21 cellular contexts compared by ENCODE assay signal in genomic region chr10:48458662-48459048, GRCh38.
DNase-seq lines count a peak whose midpoint lies in the region; ATAC-seq, FAIRE-seq and TF ChIP-seq lines count a peak whose summit lies in the region.
"Had no signal": no experiment of that assay in that cellular context is flagged by ENCODE, and none has a peak within 500 bp of the region (broad histone marks: within the 10 kb centered on the region; RNA-seq: fewer than 3 reads in every experiment).

No MANE protein-coding gene starts in this region.

- H2BK15ac ChIP-seq in H1 (ENCODE audit: low read length): no peak overlapping the region

- no peak overlapping the region for H3K4me3 Mint-ChIP-seq in activated T-cell treated with anti-CD3 and anti-CD28 coated beads, Interleukin-2, amount 50 U/mL, for 24 hours
- H3K4me3 Mint-ChIP-seq in activated T-cell treated with anti-CD3 and anti-CD28 coated beads, Interleukin-2, amount 50 U/mL, for 72 hours: no peak overlapping the region

- H2BK120ac ChIP-seq in H1 (replicated peaks; ENCODE audit: low read depth, low read length): no peak overlapping the region

- TF ChIP-seq EP300 in H1 (IDR thresholded peaks at IDR 0.05; ENCODE audit: borderline replicate concordance in 1 of 2, low read depth in 2 of 2, low read length in 2 of 2): no peak

- H3K9ac ChIP-seq in H1 (replicated peaks in 1 of 4; ENCODE audit: extremely low read depth in 1 of 4, low read depth in 3 of 4, low read length in 3 of 4): no peak overlapping the region

- TF ChIP-seq POLR2A in H1 (IDR thresholded peaks at IDR 0.05; ENCODE audit: control extremely low read depth in 1 of 2, low read depth in 2 of 2, low read length in 2 of 2): no peak

- 76% methylated on average over 6 of the region's 6 CpGs; no CpG with 5 or more reads in 1 of the 2 experiments for WGBS in H1 (ENCODE audit: extremely low coverage in 1 of 2, insufficient coverage in 1 of 2, insufficient read length in 1 of 2, insufficient replicate concordance in 2 of 2, low coverage in 1 of 2, low lambda C conversion rate in 2 of 2, missing lambda C conversion rate in 1 of 2), 2 experiments

- H3K4me1 ChIP-seq in H1 (replicated peaks in 1 of 4; ENCODE audit: control insufficient read depth in 3 of 4, insufficient read depth in 4 of 4, low read length in 3 of 4): peaks cover 0 to 5% (median 2%) of the 10 kb centered on the region in 4 experiments; a peak in 4 of 7 replicates

- POLR2A ChIA-PET in H1 (lab: Charles Lee; ENCODE audit: partially characterized antibody): no interaction called here

- ATAC-seq in activated T-cell treated with anti-CD3 and anti-CD28 coated beads, Interleukin-2, amount 50 U/mL, for 72 hours (replicated peaks in 1 of 2): no peak
- ATAC-seq in HG03565 (IDR thresholded peaks at IDR 0.05; ENCODE audit: unreplicated experiment): no peak
- ATAC-seq: Right ventricle myocardium inferior had no signal

- H3K14ac ChIP-seq in H1 (ENCODE audit: insufficient read length): no peak overlapping the region

- FAIRE-seq in H1 (lab: Jason Lieb, UNC) (no peak), RCC 7860 (lab: Jason Lieb, UNC) (no peak)

- no peak for TF ChIP-seq CTCF in H1 (IDR thresholded peaks at IDR 0.05; ENCODE audit: control extremely low read depth in 1 of 3, insufficient read depth in 1 of 3, low read depth in 1 of 3, low read length in 3 of 3)

- H3K79me1 ChIP-seq in H1 (ENCODE audit: low read depth, low read length): no peaks in the 10 kb centered on the region; the same call in 1 of the 2 replicates

- H3K79me2 ChIP-seq in H1 (ENCODE audit: control insufficient read depth in 1 of 2, insufficient read depth in 2 of 2, low read length in 2 of 2): no peaks in the 10 kb centered on the region

- H2AFZ ChIP-seq in H1 (ENCODE audit: low read length): no peak overlapping the region

- no peaks in the 10 kb centered on the region for H3K27me3 ChIP-seq in H7 (ENCODE audit: control insufficient read depth, insufficient read depth, low read length)
- no peaks in the 10 kb centered on the region for H3K27me3 ChIP-seq in H1 (replicated peaks in 1 of 4; ENCODE audit: control insufficient read depth in 3 of 4, extremely low read depth in 1 of 4, insufficient read depth in 3 of 4, low read length in 3 of 4)
- H3K27me3 ChIP-seq: MG63 had no signal

- no peak overlapping the region for H2BK5ac ChIP-seq in H1 (ENCODE audit: low read depth, low read length)

- H3K9me3 Mint-ChIP-seq in activated T-cell treated with anti-CD3 and anti-CD28 coated beads, Interleukin-2, amount 50 U/mL, for 24 hours: no peaks in the 10 kb centered on the region
- H3K9me3 Mint-ChIP-seq in activated T-cell treated with anti-CD3 and anti-CD28 coated beads, Interleukin-2, amount 50 U/mL, for 72 hours: no peaks in the 10 kb centered on the region

- H3K36me3 Mint-ChIP-seq in activated T-cell treated with anti-CD3 and anti-CD28 coated beads, Interleukin-2, amount 50 U/mL, for 24 hours (ENCODE audit: low read depth): no peaks in the 10 kb centered on the region
- H3K36me3 Mint-ChIP-seq in activated T-cell treated with anti-CD3 and anti-CD28 coated beads, Interleukin-2, amount 50 U/mL, for 72 hours (ENCODE audit: insufficient read depth in 2 of 2): no peaks in the 10 kb centered on the region

- H4K91ac ChIP-seq in H1 (replicated peaks; ENCODE audit: insufficient read length, low read length): no peak overlapping the region

- H3K9me3 ChIP-seq in H1 (ENCODE audit: insufficient read depth in 2 of 2, low read depth in 1 of 2, low read length in 1 of 2): no peaks in the 10 kb centered on the region
- H3K9me3 ChIP-seq: MG63 had no signal

- no peak overlapping the region for H3K4me3 ChIP-seq in H7 (ENCODE audit: insufficient read depth, low read depth, low read length)
- H3K4me3 ChIP-seq in H1 (ENCODE audit: extremely low read depth in 1 of 4, insufficient read depth in 2 of 4, low read depth in 3 of 4, low read length in 4 of 4): no peak overlapping the region
- H3K4me3 ChIP-seq: MG63 had no signal

- no peak for TF ChIP-seq RAD21 in H1 (IDR thresholded peaks at IDR 0.05 in 1 of 2, conservative IDR thresholded peaks at IDR 0.05 in 1 of 2; ENCODE audit: low read depth in 2 of 2, low read length in 2 of 2)

- peaks cover 5% of the 10 kb centered on the region for H3K27me3 Mint-ChIP-seq in activated T-cell treated with anti-CD3 and anti-CD28 coated beads, Interleukin-2, amount 50 U/mL, for 24 hours
- H3K27me3 Mint-ChIP-seq in activated T-cell treated with anti-CD3 and anti-CD28 coated beads, Interleukin-2, amount 50 U/mL, for 72 hours (ENCODE audit: low read depth): no peaks in the 10 kb centered on the region

- H3K56ac ChIP-seq in H1 (replicated peaks; ENCODE audit: insufficient read length, low read depth, low read length): no peak overlapping the region

- H3K36me3 ChIP-seq in H7 (replicated peaks; ENCODE audit: control insufficient read depth, insufficient read depth, low read length) (no peaks in the 10 kb centered on the region), H1 (ENCODE audit: control insufficient read depth in 2 of 4, insufficient read depth in 4 of 4, low read length in 3 of 4) (no peaks in the 10 kb centered on the region)
- H3K36me3 ChIP-seq: MG63 had no signal

- peak overlapping the region; percentile 45; the same call in 1 of the 2 replicates for H4K8ac ChIP-seq in H1 (ENCODE audit: extremely low read depth, insufficient read depth, low read length)

- no peak overlapping the region for H3K23ac ChIP-seq in H1 (ENCODE audit: insufficient read length)

- H3K4ac ChIP-seq in H1 (replicated peaks; ENCODE audit: insufficient read length, low read depth, low read length): no peak overlapping the region

- H4K20me1 ChIP-seq in H1 (replicated peaks in 1 of 2; ENCODE audit: control insufficient read depth in 1 of 2, insufficient read depth in 2 of 2, low read length in 2 of 2): peaks cover 2 to 6% of the 10 kb centered on the region in 2 experiments

- H3K23me2 ChIP-seq in H1 (ENCODE audit: low read depth, low read length): no peaks in the 10 kb centered on the region

- H3K27ac ChIP-seq in H1 (ENCODE audit: low read depth, low read length): no peak overlapping the region
- H3K27ac ChIP-seq: C4-2B had no signal

- H3K4me1 Mint-ChIP-seq in activated T-cell treated with anti-CD3 and anti-CD28 coated beads, Interleukin-2, amount 50 U/mL, for 24 hours (ENCODE audit: low read depth): no peaks in the 10 kb centered on the region
- no peaks in the 10 kb centered on the region for H3K4me1 Mint-ChIP-seq in activated T-cell treated with anti-CD3 and anti-CD28 coated beads, Interleukin-2, amount 50 U/mL, for 72 hours (ENCODE audit: low read depth)

- H3K4me2 ChIP-seq in H1 (ENCODE audit: insufficient read depth in 1 of 2, low read depth in 2 of 2, low read length in 2 of 2): no peak overlapping the region

- no peak overlapping the region for H2BK20ac ChIP-seq in H1 (ENCODE audit: low read length)

- H2AK5ac ChIP-seq in H1 (ENCODE audit: low read depth, low read length): no peak overlapping the region

- intact Hi-C loops in posterior vena cava (cut with DNase I): no loop called here

- no peak overlapping the region for H3K27ac Mint-ChIP-seq in activated T-cell treated with anti-CD3 and anti-CD28 coated beads, Interleukin-2, amount 50 U/mL, for 24 hours
- H3K27ac Mint-ChIP-seq in activated T-cell treated with anti-CD3 and anti-CD28 coated beads, Interleukin-2, amount 50 U/mL, for 72 hours: no peak overlapping the region

- no peak overlapping the region for H3K18ac ChIP-seq in H1 (ENCODE audit: extremely low read depth, low read length)

- peak; percentile 14 for DNase-seq in activated T-cell treated with anti-CD3 and anti-CD28 coated beads, Interleukin-2, amount 50 U/mL, for 24 hours
- DNase-seq in activated T-cell treated with anti-CD3 and anti-CD28 coated beads, Interleukin-2, amount 50 U/mL, for 72 hours: no peak
- DNase-seq in H7: peak; percentile 42
- DNase-seq in H1 (ENCODE audit: low read depth in 1 of 2, low spot score in 2 of 2): no peak
- peak; percentile 58 for DNase-seq in posterior vena cava (ENCODE audit: low spot score)
- no peak for DNase-seq in RCC 7860 (ENCODE audit: low spot score)
- DNase-seq in H4 (ENCODE audit: low spot score): no peak
- DNase-seq: AML-193, DMS53, GF-D8, GOT3, Kasumi-1, MG63, NCI-H1417 treated with DMSO at 0.1 percent for 48 hours, NCI-H187, NCI-H446, NCI-H526, OCI-M1 had no signal

- no peak overlapping the region for H2BK12ac ChIP-seq in H1 (ENCODE audit: low read depth, low read length)

- no peak overlapping the region for H4K5ac ChIP-seq in H1 (ENCODE audit: insufficient read length, low read depth, low read length)

- CTCF ChIA-PET in H1 (lab: Charles Lee; ENCODE audit: partially characterized antibody): interaction anchor here (1.0 to 12.6 kb wide), 10 partner anchors 9 to 55 kb away, joined by 3 to 112 read pairs (median 6); no protein-coding TSS in a partner anchor

TF ChIP-seq in H1, 55 proteins besides CTCF, POLR2A, EP300 and RAD21:
- TF ChIP-seq CHD1 (IDR thresholded peaks at IDR 0.05; ENCODE audit: low read depth, low read length) (no peak), POU5F1 (IDR thresholded peaks at IDR 0.05; ENCODE audit: low read depth, low read length) (no peak)

Comparison
In these comparisons a context has a peak if more than half of its experiments do, and no peak if none do; other contexts are left out.
1. DNase-seq: peak in activated T-cell treated with anti-CD3 and anti-CD28 coated beads, Interleukin-2, amount 50 U/mL, for 24 hours (single experiment), H7 (single experiment) and posterior vena cava (single experiment); none in activated T-cell treated with anti-CD3 and anti-CD28 coated beads, Interleukin-2, amount 50 U/mL, for 72 hours (0 of 2), H1 (0 of 2), RCC 7860 (single experiment) and H4 (single experiment).